ENCODE assay signal across 10 cellular contexts in genomic region chr1:116769561-116769977, GRCh38. TPM values are rescaled to one million over a fixed set of nuclear protein-coding genes. Genes with fewer than 3 reads are reported as not detected.
DNase-seq lines count a peak whose midpoint lies in the region; ATAC-seq and TF ChIP-seq lines count a peak whose summit lies in the region.
"Had no signal": no experiment of that assay in that cellular context is flagged by ENCODE, and none has a peak within 500 bp of the region (broad histone marks: within the 10 kb centered on the region; RNA-seq: fewer than 3 reads in every experiment).

No MANE protein-coding gene starts in this region.

- H3K4me3 Mint-ChIP-seq in H9, result no peak overlapping the region

- no peak overlapping the region for H3K27ac ChIP-seq in H9 (ENCODE audit: insufficient read length, low read depth, low read length)

- H2BK120ac ChIP-seq in H9 (ENCODE audit: low read depth, low read length, poor library complexity, severe bottlenecking), result no peak overlapping the region

- no peak overlapping the region for H2AK5ac ChIP-seq in H9 (ENCODE audit: insufficient read length, low read length)

- H4K8ac ChIP-seq in H9 (replicated peaks; ENCODE audit: insufficient read length, low read depth, low read length), result no peak overlapping the region

- no peak overlapping the region for H3K14ac ChIP-seq in H9 (ENCODE audit: insufficient read depth, low read length)

- no peak overlapping the region for H3K56ac ChIP-seq in H9 (ENCODE audit: insufficient read length, low read depth, low read length)

- no peak overlapping the region for H2BK15ac ChIP-seq in H9 (ENCODE audit: low read depth, low read length)

- no peaks in the 10 kb centered on the region; a peak in 2 of 7 replicates for H3K36me3 Mint-ChIP-seq in H9 (ENCODE audit: insufficient read depth in 1 of 3, low read depth in 3 of 3)

- no peak overlapping the region for H4K91ac ChIP-seq in H9 (ENCODE audit: insufficient read length, low read depth, low read length)

- no peaks in the 10 kb centered on the region for H3K27me3 ChIP-seq in H9 (ENCODE audit: insufficient read depth, low read length)

- no peak overlapping the region for H3K4me2 ChIP-seq in H9 (ENCODE audit: insufficient read depth, insufficient read length, low read length)

- no peak overlapping the region for H2BK5ac ChIP-seq in H9 (ENCODE audit: insufficient read length, low read length)

- no peak overlapping the region for H3K9ac ChIP-seq in H9 (ENCODE audit: extremely low read depth, insufficient read length, low read length)

- TF ChIP-seq CTCF in H9 (conservative IDR thresholded peaks at IDR 0.05), result no peak

- no peaks in the 10 kb centered on the region for H3K79me2 ChIP-seq in H9 (ENCODE audit: insufficient read depth, low read length)

- no peaks in the 10 kb centered on the region for H3K23me2 ChIP-seq in H9 (ENCODE audit: insufficient read length, low read depth, low read length, poor library complexity, severe bottlenecking)

- H3K79me1 ChIP-seq in H9 (ENCODE audit: insufficient read depth, low read depth, low read length, poor library complexity, severe bottlenecking), result no peaks in the 10 kb centered on the region

- no peak overlapping the region for H3T11ph ChIP-seq in H9 (ENCODE audit: low read length)

- no peaks in the 10 kb centered on the region for H4K20me1 ChIP-seq in H9 (ENCODE audit: control insufficient read depth, insufficient read depth, insufficient read length)

- DNase-seq in GDM1 (lab: John Stamatoyannopoulos, UW) (peak; percentile 81), LHCN-M2 (ENCODE audit: low read depth) (peak; percentile 51), non-pigmented ciliary epithelial cell (ENCODE audit: low read depth) (peak; percentile 31), H9 (no peak), iPS-NIHi11 (ENCODE audit: low spot score) (no peak), ureter (ENCODE audit: low spot score) (no peak)
- DNase-seq in activated CD8-positive, alpha-beta memory T cell treated with anti-CD3 and anti-CD28 coated beads, Interleukin-2, amount 50 U/mL, for 48 hours, result peak; percentile 74

- H3K9me3 Mint-ChIP-seq in H9, result peaks cover 6 to 11% of the 10 kb centered on the region in 2 experiments

- no peak overlapping the region for H4K5ac ChIP-seq in H9 (ENCODE audit: insufficient read length, low read depth, low read length)

- no peak overlapping the region for H3K27ac Mint-ChIP-seq in H9

- H3K27me3 Mint-ChIP-seq in H9 (ENCODE audit: low read depth), result no peaks in the 10 kb centered on the region; the same call in 1 of the 2 replicates

- H3K9me3 ChIP-seq in H9 (ENCODE audit: control insufficient read depth, low read depth, low read length), result no peaks in the 10 kb centered on the region

- no peak overlapping the region for H2BK12ac ChIP-seq in H9 (ENCODE audit: insufficient read length, low read depth, low read length)

- peak; percentile 82 for ATAC-seq in GM21528 (IDR thresholded peaks at IDR 0.05; ENCODE audit: low FRiP score, unreplicated experiment)
- ATAC-seq: HCT116 had no signal

- H2AFZ ChIP-seq in H9 (ENCODE audit: low read length), result no peak overlapping the region

- no peak overlapping the region for H3K23ac ChIP-seq in H9 (ENCODE audit: insufficient read length, low read depth, low read length)

- H2BK20ac ChIP-seq in H9 (ENCODE audit: low read depth, low read length, poor library complexity, severe bottlenecking), result no peak overlapping the region

- peaks cover 6% of the 10 kb centered on the region in 2 experiments; a peak in 3 of 4 replicates for H3K4me1 Mint-ChIP-seq in H9

- no peak overlapping the region for H3K4ac ChIP-seq in H9 (ENCODE audit: low read depth, low read length)

- H3K4me1 ChIP-seq in H9 (ENCODE audit: insufficient read depth, low read length), result no peaks in the 10 kb centered on the region

- H3K18ac ChIP-seq in H9 (ENCODE audit: insufficient read length, low read depth, low read length), result no peak overlapping the region

- WGBS in H9 (ENCODE audit: extremely low coverage, insufficient read length, low lambda C conversion rate), result no CpG with 5 or more reads among the region's 1 CpG

RNA-seq across cellular contexts. Expression of gene CD2, which starts 15.3 kb away (rescaled TPM):
- total RNA-seq in LHCN-M2 (2014; rRNA removed) (not detected in 2 replicates), H9 (2021) (not detected in 2 replicates), ureter (7.1 TPM)
- not detected for polyA plus RNA-seq in LHCN-M2 (2012)
- total RNA-seq: fibroblast of villous mesenchyme had no signal

Comparison
In these comparisons a context has a peak if more than half of its experiments do, and no peak if none do; other contexts are left out.
1. DNase-seq: peak in GDM1 (single experiment), LHCN-M2 (single experiment), activated CD8-positive, alpha-beta memory T cell treated with anti-CD3 and anti-CD28 coated beads, Interleukin-2, amount 50 U/mL, for 48 hours (single experiment) and non-pigmented ciliary epithelial cell (single experiment); none in H9 (single experiment), iPS-NIHi11 (single experiment) and ureter (single experiment).